19 cellular contexts compared by ENCODE assay signal in genomic region chr11:36109850-36110606, GRCh38.
A peak's percentile ranks its signal among the peaks of the same experiment; 100 is the strongest.
DNase-seq lines count a peak whose midpoint lies in the region; ATAC-seq, FAIRE-seq and TF ChIP-seq lines count a peak whose summit lies in the region.
"Had no signal": no experiment of that assay in that cellular context is flagged by ENCODE, and none has a peak within 500 bp of the region (broad histone marks: within the 10 kb centered on the region; RNA-seq: fewer than 3 reads in every experiment).

No MANE protein-coding gene starts in this region.

- H3K9ac ChIP-seq in Loucy (ENCODE audit: low read depth, low read length, poor library complexity, severe bottlenecking) (no peak overlapping the region), GM12878 (ENCODE audit: control insufficient read depth, insufficient read depth, low read length) (no peak overlapping the region)

- peak overlapping the region; percentile 40; the same call in 1 of the 2 replicates for H2AFZ ChIP-seq in Loucy (ENCODE audit: low read length)
- H2AFZ ChIP-seq in GM12878 (ENCODE audit: control insufficient read depth, low read depth, low read length) = no peak overlapping the region

- H3K27ac Mint-ChIP-seq in natural killer cell = no peak overlapping the region
- H3K27ac Mint-ChIP-seq: activated naive CD8-positive, alpha-beta T cell; stimulated activated naive CD8-positive, alpha-beta T cell treated with anti-CD3 and anti-CD28 coated beads, Interleukin-15, Interleukin-2, amounts not matched to agents 100 ng/mL and 50 ng/mL, for 24 hours had no signal

- RAD21 ChIA-PET in GM12878 (lab: Charles Lee; ENCODE audit: unreplicated experiment) = no interaction called here

- H3K9me3 Mint-ChIP-seq in natural killer cell = no peaks in the 10 kb centered on the region

- TF ChIP-seq RAD21 in GM12878 (IDR thresholded peaks at IDR 0.05; ENCODE audit: insufficient read depth, low read depth, low read length) = no peak

- 21% methylated on average over 6 of the region's 6 CpGs for WGBS in GM12878 (ENCODE audit: insufficient coverage, insufficient replicate concordance, low lambda C conversion rate, missing lambda C conversion rate)
- WGBS in mesodermal cell (ENCODE audit: insufficient coverage in 2 of 2), 2 experiments = 4 to 21% methylated on average over 3 of the region's 6 CpGs

- POLR2A ChIA-PET in GM12878 (lab: Charles Lee) = no interaction called here

- H3F3A ChIP-seq in Loucy (ENCODE audit: low read depth) = no peaks in the 10 kb centered on the region

- no peak overlapping the region for H3K4me3 Mint-ChIP-seq in natural killer cell
- H3K4me3 Mint-ChIP-seq: activated naive CD8-positive, alpha-beta T cell; stimulated activated naive CD8-positive, alpha-beta T cell treated with anti-CD3 and anti-CD28 coated beads, Interleukin-15, Interleukin-2, amounts not matched to agents 100 ng/mL and 50 ng/mL, for 24 hours had no signal

- no peak for TF ChIP-seq CTCF in GM13977 (IDR thresholded peaks at IDR 0.05; ENCODE audit: extremely low read depth, insufficient read depth, missing control alignments)
- no peak for TF ChIP-seq CTCF in Loucy (conservative IDR thresholded peaks at IDR 0.05; ENCODE audit: low read length)
- no peak for TF ChIP-seq CTCF in GM12878 (IDR thresholded peaks at IDR 0.05 in 2 of 3, conservative IDR thresholded peaks at IDR 0.05 in 1 of 3; ENCODE audit: control insufficient read depth in 2 of 3, extremely low read depth in 1 of 3, insufficient read depth in 1 of 3, low read depth in 3 of 3, low read length in 3 of 3)
- no peak for TF ChIP-seq CTCF in natural killer cell (IDR thresholded peaks at IDR 0.05)

- H4K20me1 ChIP-seq in Loucy (ENCODE audit: insufficient read depth, low read length, poor library complexity, severe bottlenecking) = no peaks in the 10 kb centered on the region
- H4K20me1 ChIP-seq in GM12878 (ENCODE audit: control insufficient read depth, insufficient read depth) = no peaks in the 10 kb centered on the region

- H3K4me2 ChIP-seq in Loucy (ENCODE audit: low read depth, low read length, poor library complexity, severe bottlenecking) (no peak overlapping the region), GM12878 (ENCODE audit: control insufficient read depth, insufficient read depth) (no peak overlapping the region)

- ATAC-seq in GM12878 = peak; percentile 69
- no peak for ATAC-seq in natural killer cell
- ATAC-seq: HCT116, pancreas had no signal

- no peaks in the 10 kb centered on the region; the same call in 1 of the 2 replicates for H3K9me3 ChIP-seq in Loucy (ENCODE audit: insufficient read depth, low read depth, low read length)
- no peaks in the 10 kb centered on the region; the same call in 1 of the 3 replicates for H3K9me3 ChIP-seq in GM12878 (replicated peaks; ENCODE audit: control insufficient read depth, insufficient read depth, low read length)
- H3K9me3 ChIP-seq in mesodermal cell (ENCODE audit: control insufficient read depth, low read length) = peaks cover 19% of the 10 kb centered on the region
- H3K9me3 ChIP-seq: pancreas, vagina had no signal

- H3K9me2 ChIP-seq in Loucy (replicated peaks; ENCODE audit: low read depth, low read length) = no peaks in the 10 kb centered on the region

- H3K36me3 Mint-ChIP-seq in natural killer cell = no peaks in the 10 kb centered on the region
- H3K36me3 Mint-ChIP-seq: activated naive CD8-positive, alpha-beta T cell had no signal

- H3K4me3 ChIP-seq in Loucy (ENCODE audit: low read length, poor library complexity, severe bottlenecking) = no peak overlapping the region
- no peak overlapping the region for H3K4me3 ChIP-seq in GM12878
- H3K4me3 ChIP-seq in mesodermal cell (ENCODE audit: extremely low read depth, insufficient read depth, low read length, poor library complexity, severe bottlenecking) = no peak overlapping the region
- H3K4me3 ChIP-seq: pancreas, skin epidermis, vagina had no signal

- H3K27ac ChIP-seq in GM12878 (ENCODE audit: control insufficient read depth, insufficient read depth) (no peak overlapping the region), mesodermal cell (ENCODE audit: low read depth, low read length, severe bottlenecking) (peak overlapping the region; percentile 51)
- H3K27ac ChIP-seq: pancreas, skin epidermis, vagina had no signal

- TF ChIP-seq POLR2A in GM12878 (IDR thresholded peaks at IDR 0.05; ENCODE audit: low read depth, low read length) = no peak

- H3K27me3 ChIP-seq in Loucy (ENCODE audit: insufficient read depth, low read length, poor library complexity, severe bottlenecking) (no peaks in the 10 kb centered on the region), GM12878 (replicated peaks in 1 of 2; ENCODE audit: control insufficient read depth in 2 of 2, insufficient read depth in 2 of 2, low read length in 1 of 2) (no peaks in the 10 kb centered on the region)
- H3K27me3 ChIP-seq: pancreas, vagina had no signal

- H3K4me1 Mint-ChIP-seq in natural killer cell = no peaks in the 10 kb centered on the region

- in situ Hi-C loops in GM13977 (cut with MboI; ENCODE audit: low pct_unique_long_range_greater_than_20kb, low sequenced_read_pairs, unreplicated experiment) = no loop called here
- in situ Hi-C loops in GM12878 (cut with MboI) = no loop called here

- TF ChIP-seq EP300 in GM12878 (IDR thresholded peaks at IDR 0.05; ENCODE audit: borderline replicate concordance in 1 of 2, control insufficient read depth in 1 of 2, low read depth in 2 of 2, low read length in 2 of 2) = no peak

- FAIRE-seq in GM12878 (lab: Jason Lieb, UNC) = no peak
- FAIRE-seq: islet of Langerhans, pancreas had no signal

- SMC1A ChIA-PET in GM12878 (lab: Charles Lee; ENCODE audit: uncharacterized antibody, unreplicated experiment) = interaction anchor here (1.2 to 1.5 kb wide), 3 partner anchors 53 to 288 kb away, joined by 3 to 6 read pairs (median 4); no protein-coding TSS in a partner anchor

- no TSS peak for BruUV-seq in GM12878 (replicated peaks; lab: Mats Ljungman, UMichigan)

- no peaks in the 10 kb centered on the region for H3K79me2 ChIP-seq in Loucy (ENCODE audit: insufficient read depth, low read length)
- no peaks in the 10 kb centered on the region for H3K79me2 ChIP-seq in GM12878 (ENCODE audit: control insufficient read depth, insufficient read depth, low read length)

- DNase-seq in GM13977 (ENCODE audit: low spot score) = peak; percentile 17
- no peak for DNase-seq in GM12878 (ENCODE audit: low read depth, low spot score)
- DNase-seq in natural killer cell = no peak
- DNase-seq in NCI-H82 (lab: John Stamatoyannopoulos, UW) = no peak
- no peak for DNase-seq in glomerular visceral epithelial cell (ENCODE audit: extremely low spot score)
- no peak for DNase-seq in activated naive CD4-positive, alpha-beta T cell treated with Interleukin-2 at 50 U/mL for 16 hours
- DNase-seq: activated CD8-positive, alpha-beta memory T cell treated with anti-CD3 and anti-CD28 coated beads, Interleukin-2, amount 50 U/mL, for 48 hours; foreskin melanocyte; NCI-H2029 treated with DMSO at 0.1 percent for 48 hours; NCI-H526 treated with DMSO at 0.1 percent for 48 hours; pancreas had no signal

- H3K27me3 Mint-ChIP-seq in natural killer cell (ENCODE audit: low read depth in 2 of 2) = peaks cover 10 to 34% of the 10 kb centered on the region in 2 donors

- H3K36me3 ChIP-seq in Loucy (ENCODE audit: insufficient read depth, low read length) (no peaks in the 10 kb centered on the region), GM12878 (ENCODE audit: control insufficient read depth in 2 of 2, insufficient read depth in 2 of 2, low read length in 1 of 2) (no peaks in the 10 kb centered on the region), mesodermal cell (ENCODE audit: control insufficient read depth, insufficient read depth, low read length) (peaks cover 58% of the 10 kb centered on the region)
- H3K36me3 ChIP-seq: pancreas had no signal

- CTCF ChIA-PET in GM12878 (lab: Yijun Ruan, JAX) = interaction anchor here (1.3 to 1.6 kb wide), 3 partner anchors 22 to 288 kb away, joined by 4 to 12 read pairs (median 7); no protein-coding TSS in a partner anchor

- H3K4me1 ChIP-seq in Loucy (ENCODE audit: insufficient read depth, low read length, poor library complexity, severe bottlenecking) = peaks cover 8% of the 10 kb centered on the region
- H3K4me1 ChIP-seq in GM12878 (ENCODE audit: control insufficient read depth, insufficient read depth, low read length) = no peaks in the 10 kb centered on the region; the same call in 1 of the 2 replicates
- peaks cover 36% of the 10 kb centered on the region for H3K4me1 ChIP-seq in mesodermal cell (ENCODE audit: control insufficient read depth, insufficient read depth, low read length, poor library complexity, severe bottlenecking)
- H3K4me1 ChIP-seq: pancreas, vagina had no signal

- intact Hi-C loops in GM12878 (cut with micrococcal nuclease; ENCODE audit: unreplicated experiment) (no loop called here), natural killer cell (cut with micrococcal nuclease) (loop anchor here (5.0 kb wide), 1 partner anchor 483 kb away; no protein-coding TSS in a partner anchor)

TF ChIP-seq in GM12878, 131 proteins besides CTCF, POLR2A, EP300 and RAD21 (continues in another document):
- TF ChIP-seq CHD2 (IDR thresholded peaks at IDR 0.05; ENCODE audit: borderline replicate concordance, low read depth, low read length) = no peak
- no peak for TF ChIP-seq CREB1 (IDR thresholded peaks at IDR 0.05; ENCODE audit: low read depth)
- no peak for TF ChIP-seq RBBP5 (conservative IDR thresholded peaks at IDR 0.05)
- TF ChIP-seq NFIC (IDR thresholded peaks at IDR 0.05; ENCODE audit: low read depth, low read length) = peak; percentile 64; the same call in 1 of the 2 replicates
- peak; percentile 64; the same call in 1 of the 2 replicates for TF ChIP-seq FOXM1 (IDR thresholded peaks at IDR 0.05; ENCODE audit: low read depth, low read length)
- TF ChIP-seq CREM (IDR thresholded peaks at IDR 0.05; ENCODE audit: low read depth) = peak; percentile 44; the same call in 1 of the 2 replicates
- TF ChIP-seq EED (IDR thresholded peaks at IDR 0.05; ENCODE audit: low read depth) = peak; percentile 81
- peak; percentile 71 for TF ChIP-seq JUNB (IDR thresholded peaks at IDR 0.05)
